22 cellular contexts compared by ENCODE assay signal in the genomic region with DNA sequence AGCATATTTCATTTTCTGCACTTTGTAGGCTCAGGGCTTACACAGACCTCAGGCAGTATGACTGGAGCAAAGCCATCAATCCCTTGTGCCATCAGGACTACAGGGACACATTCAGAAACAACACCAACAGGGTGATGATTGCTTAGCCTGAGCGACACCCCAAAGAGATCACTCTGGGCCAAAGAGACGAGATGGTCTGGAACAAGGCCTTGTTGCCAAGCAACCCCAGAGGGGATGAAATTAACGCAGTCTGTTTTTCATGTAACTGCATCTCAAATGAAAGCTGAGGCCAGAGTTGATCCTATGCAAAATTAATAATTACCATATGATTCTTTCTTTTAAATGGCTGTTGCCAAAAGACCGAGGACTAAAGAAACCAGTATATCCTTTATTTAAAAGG. TPM values are rescaled to one million over a fixed set of nuclear protein-coding genes. Genes with fewer than 3 reads are reported as not detected.
DNase-seq lines count a peak whose midpoint lies in the region; ATAC-seq and TF ChIP-seq lines count a peak whose summit lies in the region.
"Had no signal": no experiment of that assay in that cellular context is flagged by ENCODE, and none has a peak within 500 bp of the region (broad histone marks: within the 10 kb centered on the region; RNA-seq: fewer than 3 reads in every experiment).

No MANE protein-coding gene starts in this region.

- no peaks in the 10 kb centered on the region for H3K9me3 Mint-ChIP-seq in progenitor cell of endocrine pancreas (ENCODE audit: low read depth)
- H3K9me3 Mint-ChIP-seq: memory B cell; stimulated activated effector memory CD8-positive, alpha-beta T cell treated with anti-CD3 and anti-CD28 coated beads, Interleukin-12 subunit alpha, Interleukin-12 subunit beta, amount 100 ng/mL, for 72 hours; T-helper 1 cell treated with Interleukin-12 subunit alpha and Interleukin-12 subunit beta and Interleukin-4 antibody, amounts not matched to agents 30 μg/mL and 1 μg/mL, for 36 hours had no signal

- no peaks in the 10 kb centered on the region for H3K4me1 Mint-ChIP-seq in progenitor cell of endocrine pancreas (ENCODE audit: low read depth)
- H3K4me1 Mint-ChIP-seq: stimulated activated effector memory CD8-positive, alpha-beta T cell treated with anti-CD3 and anti-CD28 coated beads, Interleukin-12 subunit alpha, Interleukin-12 subunit beta, amount 100 ng/mL, for 72 hours had no signal

- no peaks in the 10 kb centered on the region for H3K27me3 Mint-ChIP-seq in progenitor cell of endocrine pancreas
- H3K27me3 Mint-ChIP-seq: memory B cell had no signal

- no peak overlapping the region for H3K4me3 Mint-ChIP-seq in progenitor cell of endocrine pancreas (ENCODE audit: low read depth)
- H3K4me3 Mint-ChIP-seq: memory B cell; stimulated activated effector memory CD8-positive, alpha-beta T cell treated with anti-CD3 and anti-CD28 coated beads, Interleukin-12 subunit alpha, Interleukin-12 subunit beta, amount 100 ng/mL, for 72 hours; T-helper 1 cell treated with Interleukin-12 subunit alpha and Interleukin-12 subunit beta and Interleukin-4 antibody, amounts not matched to agents 30 μg/mL and 1 μg/mL, for 36 hours had no signal

- H3K36me3 Mint-ChIP-seq in progenitor cell of endocrine pancreas (ENCODE audit: insufficient read depth), result no peaks in the 10 kb centered on the region
- H3K36me3 Mint-ChIP-seq: memory B cell; stimulated activated effector memory CD8-positive, alpha-beta T cell treated with anti-CD3 and anti-CD28 coated beads, Interleukin-12 subunit alpha, Interleukin-12 subunit beta, amount 100 ng/mL, for 72 hours had no signal

- TF ChIP-seq CTCF in progenitor cell of endocrine pancreas (IDR thresholded peaks at IDR 0.05; ENCODE audit: unreplicated experiment), result no peak

- intact Hi-C loops in left cardiac atrium (cut with DNase I), result no loop called here

- ATAC-seq in SK-N-SH treated with all-trans-retinoic acid at 6 μM for 48 hours (peak; percentile 61; the same call in 2 of the 3 replicates), left cardiac atrium (peak; percentile 63 to 80), GM21528 (IDR thresholded peaks at IDR 0.05; ENCODE audit: low FRiP score, unreplicated experiment) (no peak), GM21381 (IDR thresholded peaks at IDR 0.05; ENCODE audit: unreplicated experiment) (no peak), GM18867 (IDR thresholded peaks at IDR 0.05; ENCODE audit: unreplicated experiment) (no peak)
- ATAC-seq: Panc1; stimulated activated effector memory CD8-positive, alpha-beta T cell treated with anti-CD3 and anti-CD28 coated beads, Interleukin-12 subunit alpha, Interleukin-12 subunit beta, amount 100 ng/mL, for 72 hours had no signal

- DNase-seq in NCI-H748 (lab: John Stamatoyannopoulos, UW; ENCODE audit: unreplicated experiment) (peak; percentile 61), NCI-H748 treated with DMSO at 0.1 percent for 48 hours (lab: John Stamatoyannopoulos, UW) (no peak), left cardiac atrium (peak; percentile 44), progenitor cell of endocrine pancreas (ENCODE audit: low spot score, unreplicated experiment) (no peak)
- DNase-seq: activated CD8-positive, alpha-beta memory T cell treated with anti-CD3 and anti-CD28 coated beads for 24 hours; activated naive CD4-positive, alpha-beta T cell; activated T-cell treated with anti-CD3 and anti-CD28 coated beads, Interleukin-2, amount 50 U/mL, for 1 hour; colonic mucosa; DMS79 treated with DMSO at 0.1 percent for 48 hours; KG1; NCI-H1694 treated with DMSO at 0.1 percent for 48 hours; NCI-H226; testis; uterus had no signal

- H3K27ac Mint-ChIP-seq in progenitor cell of endocrine pancreas, result peak overlapping the region; percentile 38
- H3K27ac Mint-ChIP-seq: memory B cell; stimulated activated effector memory CD8-positive, alpha-beta T cell treated with anti-CD3 and anti-CD28 coated beads, Interleukin-12 subunit alpha, Interleukin-12 subunit beta, amount 100 ng/mL, for 72 hours; T-helper 1 cell treated with Interleukin-12 subunit alpha and Interleukin-12 subunit beta and Interleukin-4 antibody, amounts not matched to agents 30 μg/mL and 1 μg/mL, for 36 hours had no signal

TF ChIP-seq in SK-N-SH treated with all-trans-retinoic acid at 6 μM for 48 hours, 23 proteins besides CTCF, POLR2A, EP300 and RAD21:
- peak; percentile 20; the same call in 1 of the 2 replicates for TF ChIP-seq TCF4 (CRISPR knock-in tag; IDR thresholded peaks at IDR 0.05; ENCODE audit: borderline replicate concordance)
- TF ChIP-seq, protein P1, sequence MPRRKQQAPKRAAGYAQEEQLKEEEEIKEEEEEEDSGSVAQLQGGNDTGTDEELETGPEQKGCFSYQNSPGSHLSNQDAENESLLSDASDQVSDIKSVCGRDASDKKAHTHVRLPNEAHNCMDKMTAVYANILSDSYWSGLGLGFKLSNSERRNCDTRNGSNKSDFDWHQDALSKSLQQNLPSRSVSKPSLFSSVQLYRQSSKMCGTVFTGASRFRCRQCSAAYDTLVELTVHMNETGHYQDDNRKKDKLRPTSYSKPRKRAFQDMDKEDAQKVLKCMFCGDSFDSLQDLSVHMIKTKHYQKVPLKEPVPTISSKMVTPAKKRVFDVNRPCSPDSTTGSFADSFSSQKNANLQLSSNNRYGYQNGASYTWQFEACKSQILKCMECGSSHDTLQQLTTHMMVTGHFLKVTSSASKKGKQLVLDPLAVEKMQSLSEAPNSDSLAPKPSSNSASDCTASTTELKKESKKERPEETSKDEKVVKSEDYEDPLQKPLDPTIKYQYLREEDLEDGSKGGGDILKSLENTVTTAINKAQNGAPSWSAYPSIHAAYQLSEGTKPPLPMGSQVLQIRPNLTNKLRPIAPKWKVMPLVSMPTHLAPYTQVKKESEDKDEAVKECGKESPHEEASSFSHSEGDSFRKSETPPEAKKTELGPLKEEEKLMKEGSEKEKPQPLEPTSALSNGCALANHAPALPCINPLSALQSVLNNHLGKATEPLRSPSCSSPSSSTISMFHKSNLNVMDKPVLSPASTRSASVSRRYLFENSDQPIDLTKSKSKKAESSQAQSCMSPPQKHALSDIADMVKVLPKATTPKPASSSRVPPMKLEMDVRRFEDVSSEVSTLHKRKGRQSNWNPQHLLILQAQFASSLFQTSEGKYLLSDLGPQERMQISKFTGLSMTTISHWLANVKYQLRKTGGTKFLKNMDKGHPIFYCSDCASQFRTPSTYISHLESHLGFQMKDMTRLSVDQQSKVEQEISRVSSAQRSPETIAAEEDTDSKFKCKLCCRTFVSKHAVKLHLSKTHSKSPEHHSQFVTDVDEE (CRISPR knock-in tag; IDR thresholded peaks at IDR 0.05), result no peak

RNA-seq across cellular contexts. Expression of a gene that starts 20.2 kb away (rescaled TPM):
- 10 to 100 TPM; 13.4 to 13.8 TPM for total RNA-seq in left cardiac atrium
- 17.4 and 18.5 TPM in 2 replicates for total RNA-seq in progenitor cell of endocrine pancreas

Comparison
In these comparisons a context has a peak if more than half of its experiments do, and no peak if none do; other contexts are left out.
1. DNase-seq: peak in NCI-H748 (single experiment) and left cardiac atrium (single experiment); none in NCI-H748 treated with DMSO at 0.1 percent for 48 hours (single experiment) and progenitor cell of endocrine pancreas (single experiment).
2. ATAC-seq: peak in SK-N-SH treated with all-trans-retinoic acid at 6 μM for 48 hours (single experiment) and left cardiac atrium (2 of 2); none in GM21528 (single experiment), GM21381 (single experiment) and GM18867 (single experiment).